In the genomic region with DNA sequence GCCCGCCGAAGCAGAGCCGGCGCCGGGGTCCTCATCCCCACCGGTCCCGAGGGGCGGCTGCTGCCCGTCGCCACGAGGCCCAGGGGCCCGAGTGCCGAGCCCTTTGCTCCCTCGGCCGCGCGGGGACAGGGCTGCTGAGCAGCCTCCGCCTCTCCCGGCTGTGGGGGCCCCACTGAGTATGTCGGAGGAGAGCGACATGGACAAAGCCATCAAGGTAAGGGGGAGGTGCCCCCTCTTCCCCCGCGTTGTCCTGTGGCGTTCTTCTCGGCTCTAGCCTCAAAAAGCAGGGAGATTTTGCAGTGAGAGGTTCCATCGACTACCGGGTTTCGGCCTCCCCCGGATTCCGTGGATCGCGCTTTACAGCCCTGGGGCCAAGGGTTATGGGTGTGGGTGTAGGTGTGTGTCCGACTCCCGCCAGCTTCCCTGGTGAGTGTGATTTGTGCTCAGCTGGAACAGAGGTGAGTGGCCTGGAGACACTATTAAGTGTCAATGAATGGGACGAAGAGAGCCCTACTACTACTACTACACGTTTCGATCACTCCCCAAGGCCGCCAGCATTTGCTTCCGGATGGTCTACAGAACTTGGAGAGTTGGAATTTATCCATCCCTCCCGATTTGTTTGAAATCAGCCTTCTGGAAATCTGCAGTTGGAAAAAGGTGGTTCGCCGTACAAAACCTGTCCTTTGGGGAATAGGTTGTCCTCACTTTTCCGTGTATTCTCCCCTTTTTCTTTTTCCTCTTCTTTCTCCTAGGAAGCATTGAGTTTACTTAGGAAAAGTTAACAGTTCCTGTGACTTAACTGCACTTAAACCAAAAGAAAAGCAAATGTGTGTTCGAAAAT, we compare ENCODE assay signal across 8 cellular contexts. TPM values are rescaled to one million over a fixed set of nuclear protein-coding genes. Genes with fewer than 3 reads are reported as not detected.
DNase-seq lines count a peak whose midpoint lies in the region; ATAC-seq and TF ChIP-seq lines count a peak whose summit lies in the region.

No MANE protein-coding gene starts in this region.

- H3K27ac ChIP-seq in gastroesophageal sphincter, result peak overlapping the region; percentile 88 to 97 (median 94)
- peak overlapping the region; percentile 87 for H3K27ac ChIP-seq in trophoblast cell (ENCODE audit: low read depth, low read length)

- no peak for TF ChIP-seq EP300 in gastroesophageal sphincter (IDR thresholded peaks at IDR 0.05)

- peak overlapping the region; percentile 94 for H3K18ac ChIP-seq in trophoblast cell (ENCODE audit: low read length)

- peak overlapping the region; percentile 75 for H3K4me2 ChIP-seq in trophoblast cell (ENCODE audit: low read length)

- H3K9me3 ChIP-seq in gastroesophageal sphincter (no peaks in the 10 kb centered on the region), trophoblast cell (ENCODE audit: insufficient read depth, low read depth, low read length) (no peaks in the 10 kb centered on the region)

- peak overlapping the region; percentile 94 for H3K14ac ChIP-seq in trophoblast cell (ENCODE audit: low read length)

- peak overlapping the region; percentile 97 for H2BK5ac ChIP-seq in trophoblast cell (ENCODE audit: low read depth, low read length, poor library complexity)

- H3K36me3 ChIP-seq in gastroesophageal sphincter, result peaks cover 0 to 15% of the 10 kb centered on the region in 2 donors
- peaks cover 5% of the 10 kb centered on the region in 2 experiments for H3K36me3 ChIP-seq in trophoblast cell (ENCODE audit: control insufficient read depth in 1 of 2, insufficient read depth in 2 of 2, low read length in 2 of 2)

- no peak for TF ChIP-seq POLR2A in gastroesophageal sphincter (IDR thresholded peaks at IDR 0.05)

- WGBS in gastroesophageal sphincter (ENCODE audit: low coverage in 1 of 2), 2 donors, result 8 to 9% methylated on average over 9 of the region's 44 CpGs
- WGBS in trophoblast cell (ENCODE audit: extremely low coverage, insufficient coverage, insufficient read length), result no CpG with 5 or more reads among the region's 44 CpGs

- ATAC-seq in GM21447 (IDR thresholded peaks at IDR 0.05; ENCODE audit: unreplicated experiment) (peak; percentile 12), gastroesophageal sphincter (peak; percentile 7)

- peak overlapping the region; percentile 28 for H2BK12ac ChIP-seq in trophoblast cell (ENCODE audit: low read length)

- H3K4me1 ChIP-seq in gastroesophageal sphincter, result peaks cover 0 to 65% (median 27%) of the 10 kb centered on the region in 3 donors
- peaks cover 5 to 8% of the 10 kb centered on the region in 2 experiments for H3K4me1 ChIP-seq in trophoblast cell (ENCODE audit: control insufficient read depth in 1 of 2, insufficient read depth in 2 of 2, low read length in 2 of 2)

- H4K91ac ChIP-seq in trophoblast cell (ENCODE audit: low read depth, low read length), result peak overlapping the region; percentile 94

- H3K23ac ChIP-seq in trophoblast cell (ENCODE audit: low read length), result no peak overlapping the region

- H3K4me3 ChIP-seq in gastroesophageal sphincter (peak overlapping the region; percentile 71 to 98), trophoblast cell (ENCODE audit: low read depth, low read length) (peak overlapping the region; percentile 91)

- H4K12ac ChIP-seq in trophoblast cell (ENCODE audit: low read depth, low read length), result peak overlapping the region; percentile 94

- peak overlapping the region; percentile 83 for H2AK5ac ChIP-seq in trophoblast cell (ENCODE audit: low read length)

- no peaks in the 10 kb centered on the region for H3K27me3 ChIP-seq in gastroesophageal sphincter
- no peaks in the 10 kb centered on the region for H3K27me3 ChIP-seq in trophoblast cell (ENCODE audit: insufficient read depth, low read length)

- H2AFZ ChIP-seq in trophoblast cell (ENCODE audit: insufficient read depth, low read length, poor library complexity), result peak overlapping the region; percentile 89

- peaks cover 12% of the 10 kb centered on the region for H3K79me1 ChIP-seq in trophoblast cell (ENCODE audit: low read length)

- peak overlapping the region; percentile 92 for H2BK120ac ChIP-seq in trophoblast cell (ENCODE audit: insufficient read depth, low read length, poor library complexity)

- peak overlapping the region; percentile 97 for H4K8ac ChIP-seq in trophoblast cell (ENCODE audit: low read depth, low read length)

- peaks cover 19% of the 10 kb centered on the region for H3K79me2 ChIP-seq in trophoblast cell (ENCODE audit: control insufficient read depth, insufficient read depth, low read length, poor library complexity)

- peak overlapping the region; percentile 84 for H3K9ac ChIP-seq in trophoblast cell (ENCODE audit: low read length)

- H3K4ac ChIP-seq in trophoblast cell (ENCODE audit: low read depth, low read length), result peak overlapping the region; percentile 87

- DNase-seq in COLO829 (ENCODE audit: low spot score) (peak; percentile 18), HuH-7.5 (ENCODE audit: low spot score) (peak; percentile 43), activated T-cell treated with anti-CD3 and anti-CD28 coated beads for 24 hours (ENCODE audit: low read depth) (peak; percentile 15), trophoblast cell (peak; percentile 17 to 19), OCI-M2 (lab: John Stamatoyannopoulos, UW; ENCODE audit: unreplicated experiment) (no peak), NCI-H510A (lab: John Stamatoyannopoulos, UW) (no peak)

- TF ChIP-seq CTCF in gastroesophageal sphincter (IDR thresholded peaks at IDR 0.05), result no peak

RNA-seq across cellular contexts. Expression of gene MAPKAPK5, which starts 0.7 kb away (rescaled TPM):
- total RNA-seq in gastroesophageal sphincter, result 10 to 100 TPM; 40.7 to 70.4 (median 50.4) TPM
- polyA plus RNA-seq in trophoblast cell (2013), result 23.3 and 23.4 TPM in 2 replicates

Comparison
In these comparisons a context has a peak if more than half of its experiments do, and no peak if none do; other contexts are left out.
1. DNase-seq: peak in COLO829 (single experiment), HuH-7.5 (single experiment), activated T-cell treated with anti-CD3 and anti-CD28 coated beads for 24 hours (single experiment) and trophoblast cell (2 of 2); none in OCI-M2 (single experiment) and NCI-H510A (single experiment).